In the genomic region with DNA sequence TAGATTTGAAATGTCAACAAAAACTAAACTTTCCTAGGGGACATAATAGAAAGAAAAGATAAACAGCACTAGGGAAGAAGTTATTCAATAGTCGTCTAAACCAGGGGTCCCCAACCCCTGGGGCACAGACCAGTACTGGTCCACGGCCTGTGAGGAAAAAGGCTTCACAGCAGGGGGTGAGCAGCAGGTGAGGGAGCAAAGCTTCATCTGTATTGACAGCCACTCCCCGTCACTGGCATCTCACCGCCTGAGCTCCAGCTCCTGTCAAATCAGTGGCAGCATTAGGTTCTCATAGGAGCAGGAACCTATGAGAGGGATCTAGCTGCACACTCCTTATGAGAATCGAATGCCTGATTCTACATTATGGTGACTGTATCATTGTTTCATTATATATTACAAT, we compare ENCODE assay signal across 17 cellular contexts.
DNase-seq lines count a peak whose midpoint lies in the region; TF ChIP-seq lines count a peak whose summit lies in the region.
"Had no signal": no experiment of that assay in that cellular context is flagged by ENCODE, and none has a peak within 500 bp of the region (broad histone marks: within the 10 kb centered on the region; RNA-seq: fewer than 3 reads in every experiment).

No MANE protein-coding gene starts in this region.

- H3K9me3 ChIP-seq in SK-N-MC (ENCODE audit: low read depth, low read length) (no peaks in the 10 kb centered on the region), vagina (no peaks in the 10 kb centered on the region)
- H3K9me3 ChIP-seq: BLaER1 had no signal

- no CpG with 5 or more reads among the region's 5 CpGs for WGBS in mesendoderm (ENCODE audit: extremely low coverage, insufficient coverage, low lambda C conversion rate)

- no peak overlapping the region for H4K8ac ChIP-seq in mesendoderm (ENCODE audit: low read depth, low read length)

- H2BK120ac ChIP-seq in mesendoderm (ENCODE audit: low read depth, low read length) = no peak overlapping the region

- H3K27me3 ChIP-seq in mesendoderm (ENCODE audit: insufficient read depth, low read length, poor library complexity) (no peaks in the 10 kb centered on the region), vagina (no peaks in the 10 kb centered on the region)
- H3K27me3 ChIP-seq: BLaER1 had no signal

- no peak overlapping the region for H2BK15ac ChIP-seq in mesendoderm (replicated peaks; ENCODE audit: low read depth)

- H3K4me1 ChIP-seq in mesendoderm (ENCODE audit: control insufficient read depth, low read depth, low read length) (peaks cover 2% of the 10 kb centered on the region), vagina (no peaks in the 10 kb centered on the region)
- H3K4me1 ChIP-seq: BLaER1 had no signal

- no peaks in the 10 kb centered on the region for H3K79me1 ChIP-seq in mesendoderm (ENCODE audit: low read length)

- H3K4me2 ChIP-seq in mesendoderm (ENCODE audit: low read length) = no peak overlapping the region
- H3K4me2 ChIP-seq: BLaER1 had no signal

- H3K56ac ChIP-seq in mesendoderm (ENCODE audit: low read length) = no peak overlapping the region

- no peak overlapping the region for H2AK5ac ChIP-seq in mesendoderm (ENCODE audit: low read length)

- no peak for TF ChIP-seq POLR2A in vagina (IDR thresholded peaks at IDR 0.05)

- H3K4ac ChIP-seq in mesendoderm (ENCODE audit: low read depth, low read length) = no peak overlapping the region

- H3K36me3 ChIP-seq in SK-N-MC (ENCODE audit: insufficient read depth, low read length) (no peaks in the 10 kb centered on the region), mesendoderm (ENCODE audit: control insufficient read depth, insufficient read depth, low read length) (no peaks in the 10 kb centered on the region), vagina (no peaks in the 10 kb centered on the region)
- H3K36me3 ChIP-seq: BLaER1 had no signal

- no peak overlapping the region for H3K4me3 ChIP-seq in SK-N-MC
- H3K4me3 ChIP-seq in mesendoderm (ENCODE audit: low read length) = no peak overlapping the region
- no peak overlapping the region for H3K4me3 ChIP-seq in vagina
- H3K4me3 ChIP-seq: BLaER1, GM12878, GM23248 had no signal

- no peak overlapping the region for H3K18ac ChIP-seq in mesendoderm (ENCODE audit: low read length)

- H3K79me2 ChIP-seq in mesendoderm (ENCODE audit: control insufficient read depth, insufficient read depth, low read length) = no peaks in the 10 kb centered on the region

- H3K23ac ChIP-seq in mesendoderm (ENCODE audit: low read length) = no peak overlapping the region

- peak overlapping the region; percentile 8 for H3K9ac ChIP-seq in SK-N-MC (ENCODE audit: insufficient read length)
- no peak overlapping the region for H3K9ac ChIP-seq in mesendoderm (ENCODE audit: low read length)
- H3K9ac ChIP-seq: BLaER1, GM23248 had no signal

- no peak overlapping the region for H2BK5ac ChIP-seq in mesendoderm (ENCODE audit: low read length)

- no peak for TF ChIP-seq CTCF in vagina (IDR thresholded peaks at IDR 0.05)

- intact Hi-C loops in vagina (cut with DNase I) = no loop called here

- DNase-seq in NCI-H345 (lab: John Stamatoyannopoulos, UW) (peak; percentile 28), NCI-H345 treated with DMSO at 0.1 percent for 48 hours (lab: John Stamatoyannopoulos, UW; ENCODE audit: unreplicated experiment) (no peak), SK-N-MC (ENCODE audit: low read depth, low spot score) (no peak), mesendoderm (peak; percentile 11), NOMO-1 (lab: John Stamatoyannopoulos, UW; ENCODE audit: unreplicated experiment in 2 of 2) (no peak), vagina (ENCODE audit: extremely low spot score in 2 of 2) (no peak)
- DNase-seq in stimulated activated CD4-positive, alpha-beta T cell treated with anti-CD3 and anti-CD28 coated beads, Interleukin-4, amount 100 ng/mL, for 24 hours = no peak
- DNase-seq: 8988T; Calu3; CD4-positive, alpha-beta memory T cell; DMS79 treated with DMSO at 0.1 percent for 48 hours; GM23248; HCEC 1CT; IMR-90 had no signal

- no peak overlapping the region for H3K27ac ChIP-seq in SK-N-MC
- no peak overlapping the region for H3K27ac ChIP-seq in mesendoderm (ENCODE audit: low read depth, low read length)
- no peak overlapping the region for H3K27ac ChIP-seq in vagina
- H3K27ac ChIP-seq: BLaER1, GM23248, HL-60 had no signal

- H4K5ac ChIP-seq in mesendoderm (ENCODE audit: low read length) = no peak overlapping the region

Comparison
In these comparisons a context has a peak if more than half of its experiments do, and no peak if none do; other contexts are left out.
1. DNase-seq: peak in NCI-H345 (single experiment) and mesendoderm (single experiment); none in NCI-H345 treated with DMSO at 0.1 percent for 48 hours (single experiment), SK-N-MC (single experiment), NOMO-1 (0 of 2), vagina (0 of 2) and stimulated activated CD4-positive, alpha-beta T cell treated with anti-CD3 and anti-CD28 coated beads, Interleukin-4, amount 100 ng/mL, for 24 hours (single experiment).